Comparison of ENCODE assay signal across 1 cellular context in the genomic region with DNA sequence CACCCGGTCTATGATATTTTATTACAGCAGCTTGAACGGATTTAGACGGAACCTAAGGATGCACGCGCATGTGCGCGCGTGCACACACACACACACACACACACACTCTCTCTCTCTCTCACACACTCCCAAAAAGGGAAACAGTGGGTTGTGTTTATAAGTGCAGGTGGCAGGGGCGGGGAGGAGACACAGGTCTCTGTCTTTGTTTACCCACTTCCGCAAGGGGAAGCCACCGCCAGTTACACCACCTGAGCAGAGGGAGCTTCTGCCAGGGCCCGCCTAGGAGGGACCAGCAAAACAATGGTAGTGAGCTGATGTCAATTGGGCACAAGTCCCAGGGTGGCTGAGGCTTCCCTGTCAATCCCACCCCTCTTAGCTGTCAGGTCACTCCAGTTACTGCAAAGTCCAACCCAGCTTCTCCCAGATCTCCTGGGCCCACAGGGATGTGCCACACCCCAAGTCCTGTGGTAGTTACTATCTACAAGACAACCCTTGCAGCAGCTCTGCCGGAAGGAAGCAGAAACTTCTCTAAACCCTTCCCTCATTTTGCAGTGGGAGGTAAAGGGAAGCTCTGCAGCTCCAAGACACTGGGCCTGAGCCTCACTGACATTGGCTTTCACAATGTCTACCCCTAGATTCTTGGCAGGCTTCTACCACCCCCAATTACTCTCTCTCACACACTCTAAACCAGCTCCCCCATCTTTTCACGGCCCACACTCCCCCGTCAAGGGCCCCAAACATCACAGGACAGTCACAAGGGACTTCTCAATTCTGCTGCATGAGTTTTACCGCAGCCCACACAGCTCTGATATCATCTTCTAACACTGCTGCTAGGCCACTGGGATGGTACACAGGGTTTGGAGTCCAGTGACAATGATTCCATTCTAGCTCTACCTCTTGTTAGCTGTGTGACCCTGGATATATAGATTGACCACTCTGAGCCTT.
TF ChIP-seq lines count a peak whose summit lies in the region.

No MANE protein-coding gene starts in this region.

TF ChIP-seq in WTC11, 78 proteins besides CTCF, POLR2A, EP300 and RAD21 (continued from another document):
- TF ChIP-seq ZNF396 (CRISPR knock-in tag; IDR thresholded peaks at IDR 0.05; ENCODE audit: borderline replicate concordance): no peak
- TF ChIP-seq, protein P1, sequence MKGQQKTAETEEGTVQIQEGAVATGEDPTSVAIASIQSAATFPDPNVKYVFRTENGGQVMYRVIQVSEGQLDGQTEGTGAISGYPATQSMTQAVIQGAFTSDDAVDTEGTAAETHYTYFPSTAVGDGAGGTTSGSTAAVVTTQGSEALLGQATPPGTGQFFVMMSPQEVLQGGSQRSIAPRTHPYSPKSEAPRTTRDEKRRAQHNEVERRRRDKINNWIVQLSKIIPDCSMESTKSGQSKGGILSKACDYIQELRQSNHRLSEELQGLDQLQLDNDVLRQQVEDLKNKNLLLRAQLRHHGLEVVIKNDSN (CRISPR knock-in tag; IDR thresholded peaks at IDR 0.05): no peak
- no peak for TF ChIP-seq TEAD1 (CRISPR knock-in tag; IDR thresholded peaks at IDR 0.05)
- no peak for TF ChIP-seq SP1 (CRISPR knock-in tag; conservative IDR thresholded peaks at IDR 0.05)
